In genomic region chr3:73459711-73460110, GRCh38 we compare ENCODE assay signal across 28 cellular contexts.
"Had no signal": no experiment of that assay in that cellular context is flagged by ENCODE, and none has a peak within 500 bp of the region (broad histone marks: within the 10 kb centered on the region; RNA-seq: fewer than 3 reads in every experiment).

No MANE protein-coding gene starts in this region.

- H3K9me3 ChIP-seq: adrenal gland, body of pancreas, breast epithelium had no signal

- ATAC-seq: activated CD8-positive, alpha-beta memory T cell treated with anti-CD3 and anti-CD28 coated beads, Interleukin-2, amount 10 ng/mL, durations not matched to agents 7 days and 5 days; activated CD8-positive, alpha-beta T cell treated with anti-CD3 and anti-CD28 coated beads for 36 hours; activated naive CD8-positive, alpha-beta T cell treated with anti-CD3 and anti-CD28 coated beads, Interleukin-2, amount 50 U/mL, for 24 hours; body of pancreas had no signal

- H3K4me3 ChIP-seq: adrenal gland, body of pancreas, breast epithelium had no signal

- H3K4me1 ChIP-seq: body of pancreas, breast epithelium had no signal

- H3K27me3 ChIP-seq: adrenal gland, body of pancreas, brain microvascular endothelial cell, breast epithelium had no signal

- DNase-seq: activated B cell treated with CpG ODN at 0.5 μM for 24 hours; activated CD4-positive, alpha-beta memory T cell treated with anti-CD3 and anti-CD28 coated beads for 36 hours; activated CD4-positive, alpha-beta T cell treated with anti-CD3 and anti-CD28 coated beads for 4 hours; activated CD4-positive, alpha-beta T cell treated with anti-CD3 and anti-CD28 coated beads, Interleukin-2, amount 10 ng/mL, durations not matched to agents 24 days and 14 days; activated CD4-positive, alpha-beta T cell treated with anti-CD3 and anti-CD28 coated beads, Interleukin-2, amount 50 U/mL, for 1 hour; activated CD4-positive, alpha-beta T cell treated with anti-CD3 and anti-CD28 coated beads, Interleukin-2, amount 50 U/mL, for 4 hours; activated CD4-positive, CD25-positive, alpha-beta regulatory T cell treated with anti-CD3 and anti-CD28 coated beads, Interleukin-2, amount 50 U/mL, for 72 hours; activated CD8-positive, alpha-beta memory T cell treated with anti-CD3 and anti-CD28 coated beads, Interleukin-2, amount 10 ng/mL, durations not matched to agents 7 days and 5 days; activated CD8-positive, alpha-beta memory T cell treated with anti-CD3 and anti-CD28 coated beads, Interleukin-2, amount 50 U/mL, for 48 hours; activated CD8-positive, alpha-beta T cell treated with anti-CD3 and anti-CD28 coated beads for 36 hours; activated effector memory CD4-positive, alpha-beta T cell treated with Interleukin-2 at 50 U/mL for 16 hours; activated gamma-delta T cell; activated naive CD4-positive, alpha-beta T cell treated with anti-CD3 and anti-CD28 coated beads, Interleukin-2, amount 10 ng/mL, durations not matched to agents 7 days and 5 days; activated naive CD4-positive, alpha-beta T cell treated with Interleukin-2 at 50 U/mL for 16 hours; activated naive CD8-positive, alpha-beta T cell treated with anti-CD3 and anti-CD28 coated beads, Interleukin-2, amount 10 ng/mL, durations not matched to agents 7 days and 5 days; activated naive CD8-positive, alpha-beta T cell treated with anti-CD3 and anti-CD28 coated beads, Interleukin-2, amount 50 U/mL, for 24 hours; activated T-cell treated with anti-CD3 and anti-CD28 coated beads, Interleukin-2, amount 50 U/mL, for 24 hours; activated T-cell treated with anti-CD3 and anti-CD28 coated beads, Interleukin-2, amount 50 U/mL, for 48 hours; adrenal gland; amniotic stem cell; aorta; body of pancreas; brain microvascular endothelial cell; central memory CD4-positive, alpha-beta T cell; T-helper 1 cell; T-helper 2 cell; T-helper 9 cell had no signal

- H3K36me3 ChIP-seq: adrenal gland, brain microvascular endothelial cell, breast epithelium had no signal
